11 cellular contexts compared by ENCODE assay signal in genomic region chr5:136191304-136192014, GRCh38. TPM values are rescaled to one million over a fixed set of nuclear protein-coding genes. Genes with fewer than 3 reads are reported as not detected.
DNase-seq lines count a peak whose midpoint lies in the region; ATAC-seq and TF ChIP-seq lines count a peak whose summit lies in the region.
"Had no signal": no experiment of that assay in that cellular context is flagged by ENCODE, and none has a peak within 500 bp of the region (broad histone marks: within the 10 kb centered on the region; RNA-seq: fewer than 3 reads in every experiment).

No MANE protein-coding gene starts in this region.

- H3K9me3 ChIP-seq in mammary epithelial cell (replicated peaks; ENCODE audit: insufficient read depth, low read length) (no peaks in the 10 kb centered on the region), stomach (no peaks in the 10 kb centered on the region)

- ATAC-seq in GM19324 (IDR thresholded peaks at IDR 0.05; ENCODE audit: low FRiP score, unreplicated experiment) = no peak

- WGBS in mammary epithelial cell (ENCODE audit: low coverage, missing lambda C conversion rate) = 25% methylated on average over 42 of the region's 44 CpGs
- WGBS in stomach, 5 donors = 20 to 29% (median 23%) methylated on average over 38 to 44 of the region's 44 CpGs

- BruUV-seq in mammary epithelial cell (replicated peaks; lab: Mats Ljungman, UMichigan) = no TSS peak

- DNase-seq in NCI-H748 (lab: John Stamatoyannopoulos, UW; ENCODE audit: unreplicated experiment) (peak; percentile 56), NCI-H748 treated with DMSO at 0.1 percent for 48 hours (lab: John Stamatoyannopoulos, UW) (no peak), mammary epithelial cell (peak; percentile 45), kidney epithelial cell (ENCODE audit: low read depth) (no peak), stomach (no peak), HuH-7 (ENCODE audit: low spot score) (no peak), cortex of kidney (lab: John Stamatoyannopoulos, UW) (no peak)
- DNase-seq: NCI-H510A treated with DMSO at 0.1 percent for 48 hours had no signal

- H3K4me1 ChIP-seq in mammary epithelial cell (ENCODE audit: insufficient read depth, low read length) (peaks cover 17% of the 10 kb centered on the region), stomach (peaks cover 22 to 48% (median 32%) of the 10 kb centered on the region in 4 donors)

- H2AFZ ChIP-seq in mammary epithelial cell (ENCODE audit: low read depth, low read length) = no peak overlapping the region

- H3K4me3 ChIP-seq in mammary epithelial cell (replicated peaks in 1 of 3; ENCODE audit: insufficient read depth in 1 of 3, low read depth in 2 of 3, low read length in 3 of 3) = peak overlapping the region in 2 of 3 experiments; percentile 5 to 29
- peak overlapping the region; percentile 35 for H3K4me3 ChIP-seq in kidney epithelial cell (ENCODE audit: low read depth, low read length)
- H3K4me3 ChIP-seq in stomach = peak overlapping the region; percentile 39 to 56 (median 48)

- intact Hi-C loops in mammary epithelial cell (cut with micrococcal nuclease) = no loop called here
- intact Hi-C loops in stomach (cut with DNase I; ENCODE audit: low total_unique reads) = no loop called here

- H3K27ac ChIP-seq in mammary epithelial cell (ENCODE audit: insufficient read depth, low read depth, low read length) = no peak overlapping the region
- no peak overlapping the region for H3K27ac ChIP-seq in stomach

- dilution Hi-C loops in mammary epithelial cell (cut with HindIII; ENCODE audit: low sequenced_read_pairs) = no loop called here

- no peaks in the 10 kb centered on the region for H3K79me2 ChIP-seq in mammary epithelial cell (ENCODE audit: insufficient read depth, low read length)

- no peak overlapping the region for H3K9ac ChIP-seq in mammary epithelial cell (ENCODE audit: insufficient read depth, low read length)

- no peaks in the 10 kb centered on the region for H3K36me3 ChIP-seq in mammary epithelial cell (ENCODE audit: insufficient read depth, low read length)
- H3K36me3 ChIP-seq in kidney epithelial cell (ENCODE audit: control insufficient read depth, insufficient read depth, low read length) = no peaks in the 10 kb centered on the region
- peaks cover 0 to 22% (median 19%) of the 10 kb centered on the region in 4 donors for H3K36me3 ChIP-seq in stomach

- H3K4me2 ChIP-seq in mammary epithelial cell (ENCODE audit: insufficient read depth, low read depth, low read length) = peak overlapping the region; percentile 84

- H4K20me1 ChIP-seq in mammary epithelial cell (ENCODE audit: insufficient read depth, low read length) = no peaks in the 10 kb centered on the region

- in situ Hi-C loops in mammary epithelial cell (cut with MboI; ENCODE audit: low sequenced_read_pairs in 2 of 2) = no loop called here

- CTCF ChIA-PET in mammary epithelial cell (lab: Charles Lee; ENCODE audit: low non-redundant PET) = no interaction called here

- TF ChIP-seq EP300 in stomach (IDR thresholded peaks at IDR 0.05) = no peak

- TF ChIP-seq POLR2A in stomach (IDR thresholded peaks at IDR 0.05) = no peak

- H3K27me3 ChIP-seq in mammary epithelial cell (ENCODE audit: insufficient read depth, low read length) (peaks cover 6% of the 10 kb centered on the region), kidney epithelial cell (ENCODE audit: control insufficient read depth, insufficient read depth, low read length) (peaks cover 40% of the 10 kb centered on the region), stomach (peaks cover 0 to 58% (median 42%) of the 10 kb centered on the region in 3 donors)

- TF ChIP-seq CTCF in mammary epithelial cell (conservative IDR thresholded peaks at IDR 0.05 in 1 of 2, IDR thresholded peaks at IDR 0.05 in 1 of 2; ENCODE audit: extremely low read depth in 1 of 2, insufficient read depth in 1 of 2, low read depth in 1 of 2, low read length in 2 of 2) (no peak), kidney epithelial cell (IDR thresholded peaks at IDR 0.05; ENCODE audit: insufficient read depth, low read length, poor library complexity, severe bottlenecking) (no peak), stomach (IDR thresholded peaks at IDR 0.05) (no peak)

RNA-seq across cellular contexts. Expression of gene SMIM32, which starts 1.5 kb away (rescaled TPM):
- total RNA-seq in mammary epithelial cell = not detected
- not detected for polyA plus RNA-seq in mammary epithelial cell
- polyA minus RNA-seq in mammary epithelial cell = not detected
- total RNA-seq in kidney epithelial cell = 0.08 TPM in 1 of 2 replicates, not detected in the other
- total RNA-seq in stomach = 10 to 100 TPM in 1 of 5 donors, under 1 TPM in 1, not detected in 3; 0.55 to 22.0 TPM
- under 1 TPM; 0.30 to 0.76 (median 0.75) TPM for polyA plus RNA-seq in stomach
- total RNA-seq: activated CD8-positive, alpha-beta memory T cell treated with anti-CD3 and anti-CD28 coated beads for 36 hours had no signal
- polyA plus RNA-seq: BJ had no signal

RNA-seq across cellular contexts. Expression of gene SMAD5, which starts 58.8 kb away (rescaled TPM):
- total RNA-seq in mammary epithelial cell = 10 to 100 TPM; 66.8 to 84.2 TPM
- 60.8 TPM for polyA plus RNA-seq in mammary epithelial cell
- 49.1 TPM for polyA minus RNA-seq in mammary epithelial cell
- total RNA-seq in kidney epithelial cell = 37.4 and 40.1 TPM in 2 replicates
- total RNA-seq in stomach = 100 to 1,000 TPM in 1 of 5 donors, 10 to 100 TPM in 4; 18.8 to 220 (median 61.4) TPM
- 10 to 100 TPM in 2 of 3 donors, 1 to 10 TPM in 1; 6.8 to 10.8 (median 10.5) TPM for polyA plus RNA-seq in stomach

Comparison
In these comparisons a context has a peak if more than half of its experiments do, and no peak if none do; other contexts are left out.
1. DNase-seq: peak in NCI-H748 (single experiment) and mammary epithelial cell (single experiment); none in NCI-H748 treated with DMSO at 0.1 percent for 48 hours (single experiment), kidney epithelial cell (single experiment), stomach (single experiment), HuH-7 (single experiment) and cortex of kidney (single experiment).
2. Peak in every context shown above with its lines, with median percentiles within 50 percentile points of each other: H3K4me3 ChIP-seq.